5 cellular contexts compared by ENCODE assay signal in genomic region chr10:2828741-2829140, GRCh38.
"Had no signal": no experiment of that assay in that cellular context is flagged by ENCODE, and none has a peak within 500 bp of the region (broad histone marks: within the 10 kb centered on the region; RNA-seq: fewer than 3 reads in every experiment).

No MANE protein-coding gene starts in this region.

- DNase-seq: IMR-90, KBM-7 had no signal

- H3K36me3 Mint-ChIP-seq: IgD-negative memory B cell had no signal

- H3K4me3 Mint-ChIP-seq: IgD-negative memory B cell had no signal

- H3K27ac ChIP-seq: HL-60 had no signal

- H3K4me3 ChIP-seq: K562 had no signal

- H3K27ac Mint-ChIP-seq: IgD-negative memory B cell had no signal

- H3K4me1 Mint-ChIP-seq: IgD-negative memory B cell had no signal
